9 cellular contexts compared by ENCODE assay signal in the genomic region with DNA sequence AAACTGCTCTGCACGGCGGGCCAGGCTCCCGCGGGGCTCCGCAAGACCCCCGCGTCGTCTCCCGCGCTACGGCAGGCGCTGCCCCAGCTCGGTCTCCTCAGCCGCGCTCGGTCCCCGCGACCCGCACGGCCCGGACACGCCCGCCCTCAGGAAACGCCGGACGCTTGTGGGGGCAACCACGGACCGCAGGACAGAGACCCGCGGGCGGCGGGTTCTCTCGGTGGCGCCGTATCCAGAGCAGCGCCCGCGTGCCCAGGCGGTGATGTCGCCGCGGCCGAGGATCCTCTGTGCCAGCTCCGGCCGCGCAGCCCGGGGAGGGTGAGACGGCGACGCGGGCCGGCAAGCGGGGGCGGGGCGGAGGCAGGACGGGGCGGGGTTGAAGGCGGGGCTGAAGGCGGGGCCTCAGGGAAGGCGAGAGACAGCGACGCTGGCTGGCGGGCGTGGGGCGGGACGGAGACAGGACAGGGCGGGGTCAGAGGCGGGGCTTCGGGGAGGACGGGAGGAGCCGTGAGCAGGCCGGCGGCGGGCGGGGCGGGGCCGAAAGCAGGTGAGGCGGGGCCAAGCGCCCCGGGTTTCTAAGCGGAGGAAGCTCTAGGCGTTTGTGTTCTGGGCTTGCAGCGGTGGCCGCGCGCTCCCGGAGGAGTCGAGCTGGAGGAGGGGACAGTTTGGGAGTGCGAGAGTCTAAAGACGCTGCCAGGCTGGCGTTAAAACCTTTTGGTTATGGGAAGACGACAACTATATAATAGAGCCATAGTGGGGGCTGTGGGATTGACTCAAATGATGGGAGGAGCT. TPM values are rescaled to one million over a fixed set of nuclear protein-coding genes. Genes with fewer than 3 reads are reported as not detected.
A peak's percentile ranks its signal among the peaks of the same experiment; 100 is the strongest.
DNase-seq lines count a peak whose midpoint lies in the region; ATAC-seq and TF ChIP-seq lines count a peak whose summit lies in the region.
"Had no signal": no experiment of that assay in that cellular context is flagged by ENCODE, and none has a peak within 500 bp of the region (broad histone marks: within the 10 kb centered on the region; RNA-seq: fewer than 3 reads in every experiment).

TSS of gene DSEL (minus strand) at position 289 of the 792 bp plus-strand sequence. CDS start 2,112 bp downstream, outside the sequence.

- H3K4me3 Mint-ChIP-seq in activated CD4-positive, alpha-beta memory T cell treated with anti-CD3 and anti-CD28 coated beads for 36 hours: peak within 1 kb of the TSS; percentile 88

- peak within 1 kb of the TSS; percentile 87 for H3K4me3 ChIP-seq in AG10803 (ENCODE audit: low read length)
- peak within 1 kb of the TSS; percentile 65 to 83 (median 79) for H3K4me3 ChIP-seq in liver (ENCODE audit: low read depth in 1 of 3, low read length in 3 of 3)

- H3K9ac ChIP-seq in liver (ENCODE audit: low read depth in 1 of 2, low read length in 2 of 2): peak within 1 kb of the TSS; percentile 34 to 93

- peak; percentile 98 for ATAC-seq in GM19043 (IDR thresholded peaks at IDR 0.05; ENCODE audit: low read depth, unreplicated experiment)
- peak; percentile 77 for ATAC-seq in HG03378 (IDR thresholded peaks at IDR 0.05; ENCODE audit: unreplicated experiment)
- ATAC-seq: HCT116 had no signal

- POLR2A ChIA-PET in activated CD4-positive, alpha-beta memory T cell treated with anti-CD3 and anti-CD28 coated beads for 36 hours (lab: Charles Lee): no interaction called here

- H3K36me3 Mint-ChIP-seq in activated CD4-positive, alpha-beta memory T cell treated with anti-CD3 and anti-CD28 coated beads for 36 hours: no peaks in the 10 kb centered on the region

- no peak within 1 kb of the TSS for H3K27ac Mint-ChIP-seq in activated CD4-positive, alpha-beta memory T cell treated with anti-CD3 and anti-CD28 coated beads for 36 hours

- CTCF ChIA-PET in activated CD4-positive, alpha-beta memory T cell treated with anti-CD3 and anti-CD28 coated beads for 36 hours (lab: Charles Lee): interaction anchor here (0.6 to 2.3 kb wide), 9 partner anchors 10 to 1143 kb away, joined by 3 to 11 read pairs (median 3); no protein-coding TSS in a partner anchor

- no peaks in the 10 kb centered on the region for H3K27me3 ChIP-seq in liver (ENCODE audit: control insufficient read depth in 4 of 4, insufficient read depth in 4 of 4, low read length in 3 of 4)

- TF ChIP-seq CTCF in AG10803 (conservative IDR thresholded peaks at IDR 0.05; ENCODE audit: low read length) (no peak), liver (IDR thresholded peaks at IDR 0.05; ENCODE audit: low read depth, low read length, missing input control) (no peak)

- peak within 1 kb of the TSS; percentile 69 to 76 for H3K27ac ChIP-seq in liver (ENCODE audit: low read depth in 1 of 2, low read length in 2 of 2)

- H3K4me1 ChIP-seq in liver (ENCODE audit: control insufficient read depth in 4 of 4, insufficient read depth in 4 of 4, low read length in 3 of 4): peaks cover 0 to 11% (median 8%) of the 10 kb centered on the region in 4 donors

- H3K36me3 ChIP-seq in liver (ENCODE audit: control insufficient read depth in 4 of 4, insufficient read depth in 3 of 4, low read depth in 1 of 4, low read length in 3 of 4): peaks cover 0 to 2% (median 0%) of the 10 kb centered on the region in 4 donors

- peaks cover 4% of the 10 kb centered on the region for H3K27me3 Mint-ChIP-seq in activated CD4-positive, alpha-beta memory T cell treated with anti-CD3 and anti-CD28 coated beads for 36 hours

- no peaks in the 10 kb centered on the region for H3K9me3 ChIP-seq in liver (ENCODE audit: control insufficient read depth in 4 of 4, low read length in 3 of 4)

- peak; percentile 23 to 44 for TF ChIP-seq RAD21 in liver (IDR thresholded peaks at IDR 0.05)

- no peaks in the 10 kb centered on the region for H3K9me3 Mint-ChIP-seq in activated CD4-positive, alpha-beta memory T cell treated with anti-CD3 and anti-CD28 coated beads for 36 hours

- intact Hi-C loops in activated CD4-positive, alpha-beta memory T cell treated with anti-CD3 and anti-CD28 coated beads for 36 hours (cut with micrococcal nuclease): loop anchor here (1.0 to 5.0 kb wide), 6 partner anchors 156 to 1221 kb away; partner anchors contain the start of gene TMX3

- WGBS in liver: under 1% methylated on average over 92 of the region's 92 CpGs

- peaks cover 18% of the 10 kb centered on the region for H3K4me1 Mint-ChIP-seq in activated CD4-positive, alpha-beta memory T cell treated with anti-CD3 and anti-CD28 coated beads for 36 hours (ENCODE audit: low read depth)

- DNase-seq in AG10803 (ENCODE audit: low read depth) (peak; percentile 97), NCI-H510A (lab: John Stamatoyannopoulos, UW) (peak; percentile 85), dermis microvascular lymphatic vessel endothelial cell (ENCODE audit: low read depth in 2 of 2) (peak; percentile 79 to 95)
- peak; percentile 99 for DNase-seq in activated CD4-positive, alpha-beta memory T cell treated with anti-CD3 and anti-CD28 coated beads for 36 hours
- peak; percentile 96 for DNase-seq in stimulated activated CD4-positive, alpha-beta T cell treated with anti-CD3 and anti-CD28 coated beads, Interleukin-2, amount 100 ng/mL, for 4 hours (ENCODE audit: low read depth)

TF ChIP-seq in liver, 16 proteins besides CTCF, POLR2A, EP300 and RAD21:
- peak; percentile 28 to 70 for TF ChIP-seq EGR1 (IDR thresholded peaks at IDR 0.05; ENCODE audit: low read depth in 2 of 2)
- peak; percentile 50 for TF ChIP-seq SP1 (IDR thresholded peaks at IDR 0.05)
- peak; percentile 34 for TF ChIP-seq YY1 (IDR thresholded peaks at IDR 0.05)
- TF ChIP-seq TAF1 (conservative IDR thresholded peaks at IDR 0.05): peak; percentile 53
- TF ChIP-seq JUND (IDR thresholded peaks at IDR 0.05): no peak
- TF ChIP-seq, protein P1, sequence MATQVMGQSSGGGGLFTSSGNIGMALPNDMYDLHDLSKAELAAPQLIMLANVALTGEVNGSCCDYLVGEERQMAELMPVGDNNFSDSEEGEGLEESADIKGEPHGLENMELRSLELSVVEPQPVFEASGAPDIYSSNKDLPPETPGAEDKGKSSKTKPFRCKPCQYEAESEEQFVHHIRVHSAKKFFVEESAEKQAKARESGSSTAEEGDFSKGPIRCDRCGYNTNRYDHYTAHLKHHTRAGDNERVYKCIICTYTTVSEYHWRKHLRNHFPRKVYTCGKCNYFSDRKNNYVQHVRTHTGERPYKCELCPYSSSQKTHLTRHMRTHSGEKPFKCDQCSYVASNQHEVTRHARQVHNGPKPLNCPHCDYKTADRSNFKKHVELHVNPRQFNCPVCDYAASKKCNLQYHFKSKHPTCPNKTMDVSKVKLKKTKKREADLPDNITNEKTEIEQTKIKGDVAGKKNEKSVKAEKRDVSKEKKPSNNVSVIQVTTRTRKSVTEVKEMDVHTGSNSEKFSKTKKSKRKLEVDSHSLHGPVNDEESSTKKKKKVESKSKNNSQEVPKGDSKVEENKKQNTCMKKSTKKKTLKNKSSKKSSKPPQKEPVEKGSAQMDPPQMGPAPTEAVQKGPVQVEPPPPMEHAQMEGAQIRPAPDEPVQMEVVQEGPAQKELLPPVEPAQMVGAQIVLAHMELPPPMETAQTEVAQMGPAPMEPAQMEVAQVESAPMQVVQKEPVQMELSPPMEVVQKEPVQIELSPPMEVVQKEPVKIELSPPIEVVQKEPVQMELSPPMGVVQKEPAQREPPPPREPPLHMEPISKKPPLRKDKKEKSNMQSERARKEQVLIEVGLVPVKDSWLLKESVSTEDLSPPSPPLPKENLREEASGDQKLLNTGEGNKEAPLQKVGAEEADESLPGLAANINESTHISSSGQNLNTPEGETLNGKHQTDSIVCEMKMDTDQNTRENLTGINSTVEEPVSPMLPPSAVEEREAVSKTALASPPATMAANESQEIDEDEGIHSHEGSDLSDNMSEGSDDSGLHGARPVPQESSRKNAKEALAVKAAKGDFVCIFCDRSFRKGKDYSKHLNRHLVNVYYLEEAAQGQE (IDR thresholded peaks at IDR 0.05): peak; percentile 57
- TF ChIP-seq MAX (IDR thresholded peaks at IDR 0.05): no peak
TF ChIP-seq in liver: peak in this region for 5.

RNA-seq across cellular contexts. Expression of gene DSEL, which starts in this region (rescaled TPM):
- under 1 TPM; 0.12 to 0.14 TPM for total RNA-seq in activated CD4-positive, alpha-beta memory T cell treated with anti-CD3 and anti-CD28 coated beads for 36 hours
- total RNA-seq in dermis microvascular lymphatic vessel endothelial cell (8.5 and 19.3 TPM in 2 replicates), liver (1 to 10 TPM; 4.8 to 4.9 TPM)
- polyA plus RNA-seq in liver: 1 to 10 TPM; 1.7 to 2.1 TPM

Comparison
In these comparisons a context has a peak if more than half of its experiments do, and no peak if none do; other contexts are left out.
1. Peak in every context shown above with its lines: DNase-seq, ATAC-seq, H3K4me3 ChIP-seq and H3K27ac ChIP-seq.
2. Peak in DNase-seq in activated CD4-positive, alpha-beta memory T cell treated with anti-CD3 and anti-CD28 coated beads for 36 hours; RNA of the gene not detected or under 1 TPM.